In the genomic region with DNA sequence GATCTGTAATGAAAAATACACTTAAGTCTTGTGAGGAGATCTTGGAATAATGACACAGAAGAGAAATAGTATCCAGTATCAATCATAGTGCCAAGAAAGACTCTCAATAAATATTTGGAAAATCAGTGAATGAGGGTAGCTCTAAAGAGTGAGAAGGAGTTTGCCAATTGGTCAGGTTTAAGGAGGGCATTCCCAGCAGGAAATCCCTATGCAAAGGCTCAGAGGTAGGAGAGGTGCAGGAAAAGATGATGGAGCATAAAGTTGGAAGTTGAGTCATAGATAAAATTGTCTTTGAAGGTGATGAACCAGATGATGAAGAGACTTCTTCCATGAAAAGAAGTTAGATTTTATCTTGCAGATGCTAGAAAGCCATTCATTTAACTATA, we compare ENCODE assay signal across 21 cellular contexts. TPM values are rescaled to one million over a fixed set of nuclear protein-coding genes. Genes with fewer than 3 reads are reported as not detected.
DNase-seq lines count a peak whose midpoint lies in the region; ATAC-seq, FAIRE-seq and TF ChIP-seq lines count a peak whose summit lies in the region.
"Had no signal": no experiment of that assay in that cellular context is flagged by ENCODE, and none has a peak within 500 bp of the region (broad histone marks: within the 10 kb centered on the region; RNA-seq: fewer than 3 reads in every experiment).

No MANE protein-coding gene starts in this region.

- no peak overlapping the region for H2AFZ ChIP-seq in PC-9

- H3K79me2 ChIP-seq in PC-9 (ENCODE audit: low read depth), result peaks cover 68% of the 10 kb centered on the region

- no peaks in the 10 kb centered on the region for H3K27me3 ChIP-seq in CD4-positive, alpha-beta T cell (ENCODE audit: control insufficient read depth, insufficient read depth, low read length)
- H3K27me3 ChIP-seq in PC-9 (ENCODE audit: insufficient read depth, low read depth), result no peaks in the 10 kb centered on the region
- H3K27me3 ChIP-seq: BE2C, Peyer's patch had no signal

- H3K4me2 ChIP-seq in PC-9, result peak overlapping the region; percentile 15

- intact Hi-C loops in CD4-positive, alpha-beta T cell (cut with DNase I, micrococcal nuclease), result loop anchor here in 1 of 2 experiments (10.0 kb wide), 2 partner anchors 111 to 539 kb away; a partner anchor contains a TSS
- intact Hi-C loops in PC-9 (cut with micrococcal nuclease; ENCODE audit: unreplicated experiment) (loop anchor here (5.0 to 10.0 kb wide), 3 partner anchors 317 to 519 kb away; a partner anchor contains a TSS), sciatic nerve (cut with DNase I) (no loop called here), left cardiac atrium (cut with DNase I) (loop anchor here in 1 of 2 donors (10.0 kb wide), 1 partner anchor 239 kb away; no protein-coding TSS in a partner anchor)

- no peak for ATAC-seq in CD4-positive, alpha-beta T cell (ENCODE audit: poor library complexity)
- no peak for ATAC-seq in sciatic nerve
- no peak for ATAC-seq in left cardiac atrium
- ATAC-seq: HepG2, Right ventricle myocardium inferior, T-cell had no signal

- no peak overlapping the region for H3K27ac ChIP-seq in CD4-positive, alpha-beta T cell (ENCODE audit: low read depth, low read length)
- peak overlapping the region; percentile 91 for H3K27ac ChIP-seq in PC-9
- H3K27ac ChIP-seq: Peyer's patch had no signal

- H3K9me3 Mint-ChIP-seq in CD4-positive, alpha-beta T cell, result no peaks in the 10 kb centered on the region
- H3K9me3 Mint-ChIP-seq in neural crest cell, result no peaks in the 10 kb centered on the region
- H3K9me3 Mint-ChIP-seq: T-cell had no signal

- H3K4me3 ChIP-seq in PC-9, result no peak overlapping the region
- H3K4me3 ChIP-seq: Peyer's patch had no signal

- H3K9me2 ChIP-seq in PC-9 (ENCODE audit: insufficient read depth), result no peaks in the 10 kb centered on the region

- peaks cover 4% of the 10 kb centered on the region for H4K20me1 ChIP-seq in PC-9 (ENCODE audit: insufficient read depth)

- no peak for TF ChIP-seq POLR2A in GM12891 (IDR thresholded peaks at IDR 0.05; ENCODE audit: low read depth, low read length)

- H3K36me3 Mint-ChIP-seq in CD4-positive, alpha-beta T cell (ENCODE audit: low read depth), result peaks cover 12% of the 10 kb centered on the region
- peaks cover 2% of the 10 kb centered on the region for H3K36me3 Mint-ChIP-seq in neural crest cell (ENCODE audit: low read depth)
- H3K36me3 Mint-ChIP-seq: CD4-positive, CD25-positive, alpha-beta regulatory T cell; T-cell had no signal

- H3K4me1 ChIP-seq in PC-9 (replicated peaks; ENCODE audit: insufficient read depth), result peaks cover 62% of the 10 kb centered on the region
- H3K4me1 ChIP-seq: Caco-2 had no signal

- CTCF ChIA-PET in CD4-positive, alpha-beta T cell (lab: Charles Lee), result interaction anchor here (1.4 kb wide), 1 partner anchor 26 kb away, joined by 4 read pairs; no protein-coding TSS in a partner anchor
- CTCF ChIA-PET in PC-9 (lab: Charles Lee), result interaction anchor here (0.6 kb wide), 1 partner anchor 366 kb away, joined by 4 read pairs; no protein-coding TSS in a partner anchor

- BruUV-seq in PC-9 (replicated peaks; lab: Mats Ljungman, UMichigan), result no TSS peak

- no peak for TF ChIP-seq CTCF in CD4-positive, alpha-beta T cell (IDR thresholded peaks at IDR 0.05)
- TF ChIP-seq CTCF in PC-9 (conservative IDR thresholded peaks at IDR 0.05) (no peak), neural crest cell (conservative IDR thresholded peaks at IDR 0.05) (no peak)

- FAIRE-seq in GM19239 (lab: Jason Lieb, UNC), result peak; percentile 68
- FAIRE-seq in GM12891 (lab: Jason Lieb, UNC), result no peak
- FAIRE-seq: HepG2 had no signal

- DNase-seq in CD4-positive, alpha-beta T cell, result no peak
- DNase-seq in GM19239 (ENCODE audit: insufficient read length, low spot score) (no peak), PC-9 (no peak), neural crest cell (ENCODE audit: low read depth, low spot score) (no peak), sciatic nerve (ENCODE audit: low spot score) (no peak), left cardiac atrium (no peak), GM12891 (ENCODE audit: insufficient read length, low spot score) (no peak), AG08395 (ENCODE audit: low spot score) (no peak)
- DNase-seq: BE2C; Caco-2; CD4-positive, CD25-positive, alpha-beta regulatory T cell; H7; KG1; NCI-H1417 treated with DMSO at 0.1 percent for 48 hours; NCI-H1930; NCI-H345; NCI-H526; Peyer's patch; T-cell had no signal

- H3K4me1 Mint-ChIP-seq in CD4-positive, alpha-beta T cell (ENCODE audit: low read depth), result peaks cover 51% of the 10 kb centered on the region
- H3K4me1 Mint-ChIP-seq in neural crest cell, result peaks cover 38% of the 10 kb centered on the region

- H3K4me3 Mint-ChIP-seq in CD4-positive, alpha-beta T cell, result peak overlapping the region; percentile 3
- H3K4me3 Mint-ChIP-seq in neural crest cell, result peak overlapping the region; percentile 10
- H3K4me3 Mint-ChIP-seq: T-cell had no signal

- POLR2A ChIA-PET in CD4-positive, alpha-beta T cell (lab: Charles Lee), result no interaction called here
- POLR2A ChIA-PET in PC-9 (lab: Charles Lee; ENCODE audit: unreplicated experiment), result interaction anchor here (0.6 to 0.7 kb wide), 3 partner anchors 25 to 524 kb away, joined by 3 to 5 read pairs (median 3); a partner anchor contains a TSS

- no peak overlapping the region for H3K27ac Mint-ChIP-seq in CD4-positive, alpha-beta T cell
- no peak overlapping the region for H3K27ac Mint-ChIP-seq in neural crest cell (ENCODE audit: unreplicated experiment)
- H3K27ac Mint-ChIP-seq: CD4-positive, CD25-positive, alpha-beta regulatory T cell; T-cell had no signal

- H3K36me3 ChIP-seq in PC-9 (ENCODE audit: low read depth), result peaks cover 3% of the 10 kb centered on the region
- H3K36me3 ChIP-seq: Peyer's patch had no signal

- no peaks in the 10 kb centered on the region for H3K27me3 Mint-ChIP-seq in CD4-positive, alpha-beta T cell
- no peaks in the 10 kb centered on the region for H3K27me3 Mint-ChIP-seq in neural crest cell (ENCODE audit: low read depth)
- H3K27me3 Mint-ChIP-seq: T-cell had no signal

- H3F3A ChIP-seq in PC-9 (ENCODE audit: insufficient read depth, low read depth), result peaks cover 16% of the 10 kb centered on the region

- H3K9me3 ChIP-seq in CD4-positive, alpha-beta T cell (ENCODE audit: control insufficient read depth, low read length), result no peaks in the 10 kb centered on the region
- H3K9me3 ChIP-seq in PC-9 (ENCODE audit: insufficient read depth, low read depth), result no peaks in the 10 kb centered on the region
- H3K9me3 ChIP-seq: BE2C, Caco-2, Peyer's patch had no signal

TF ChIP-seq in GM12891, 5 proteins besides CTCF, POLR2A, EP300 and RAD21:
- TF ChIP-seq POU2F2 (IDR thresholded peaks at IDR 0.05; ENCODE audit: low read depth, low read length), result no peak
- no peak for TF ChIP-seq TAF1 (IDR thresholded peaks at IDR 0.05; ENCODE audit: low read depth, low read length)
- no peak for TF ChIP-seq PAX5 (IDR thresholded peaks at IDR 0.05; ENCODE audit: insufficient read depth, low read length, severe bottlenecking)

RNA-seq across cellular contexts. Expression of a gene that starts 27.8 kb away (rescaled TPM):
- total RNA-seq in CD4-positive, alpha-beta T cell, result 10 to 100 TPM; 69.6 to 74.7 TPM
- total RNA-seq in PC-9 (2021) (135 and 185 TPM in 2 replicates), neural crest cell (172 and 176 TPM in 2 replicates), sciatic nerve (98.3 TPM), left cardiac atrium (10 to 100 TPM; 64.2 to 71.5 TPM)
- 27.1 TPM for polyA plus RNA-seq in GM12891 (2012; ENCODE audit: low read depth, missing spikeins)
